In genomic region chr6:14997507-14997906, GRCh38 we compare ENCODE assay signal across 3 cellular contexts.
TF ChIP-seq lines count a peak whose summit lies in the region.

No MANE protein-coding gene starts in this region.

TF ChIP-seq in HCT116, 20 proteins besides CTCF, POLR2A, EP300 and RAD21:
- TF ChIP-seq POLR2AphosphoS5 (IDR thresholded peaks at IDR 0.05; ENCODE audit: low read depth, low read length): no peak
- TF ChIP-seq ZBTB33 (IDR thresholded peaks at IDR 0.05; ENCODE audit: extremely low read depth, insufficient replicate concordance, low read length): no peak
- no peak for TF ChIP-seq ELF1 (IDR thresholded peaks at IDR 0.05; ENCODE audit: borderline replicate concordance, low read depth)
- no peak for TF ChIP-seq REST (IDR thresholded peaks at IDR 0.05; ENCODE audit: low read depth)
- TF ChIP-seq MAX (IDR thresholded peaks at IDR 0.05): no peak
- TF ChIP-seq EGR1 (IDR thresholded peaks at IDR 0.05; ENCODE audit: low read depth): no peak
- no peak for TF ChIP-seq JUND (IDR thresholded peaks at IDR 0.05)
- TF ChIP-seq ZFX (IDR thresholded peaks at IDR 0.05): no peak

TF ChIP-seq in GM12878, 131 proteins besides CTCF, POLR2A, EP300 and RAD21:
- peak; percentile 33; the same call in 1 of the 2 replicates for TF ChIP-seq PKNOX1 (IDR thresholded peaks at IDR 0.05)
- no peak for TF ChIP-seq KDM1A (IDR thresholded peaks at IDR 0.05; ENCODE audit: borderline replicate concordance)
- TF ChIP-seq PAX8 (IDR thresholded peaks at IDR 0.05): no peak
- TF ChIP-seq HDAC6 (IDR thresholded peaks at IDR 0.05; ENCODE audit: unreplicated experiment): no peak
TF ChIP-seq in GM12878: peak in this region for 1.

TF ChIP-seq in H1, 55 proteins besides CTCF, POLR2A, EP300 and RAD21:
- no peak for TF ChIP-seq ASH2L (IDR thresholded peaks at IDR 0.05; ENCODE audit: low read length)
- no peak for TF ChIP-seq KDM4A (IDR thresholded peaks at IDR 0.05; ENCODE audit: low read depth, low read length, severe bottlenecking)
- no peak for TF ChIP-seq ZNF274 (IDR thresholded peaks at IDR 0.05; ENCODE audit: borderline replicate concordance, extremely low read depth, low read length)
- no peak for TF ChIP-seq ATF3 (IDR thresholded peaks at IDR 0.05; ENCODE audit: insufficient read depth, low read depth, low read length)
- no peak for TF ChIP-seq HDAC2 (IDR thresholded peaks at IDR 0.05; ENCODE audit: borderline replicate concordance in 1 of 2, low read depth in 2 of 2, low read length in 2 of 2)
- TF ChIP-seq RNF2 (IDR thresholded peaks at IDR 0.05; ENCODE audit: borderline replicate concordance, low read depth, low read length, missing control alignments, poor library complexity, severe bottlenecking): no peak
